ENCODE assay signal across 8 cellular contexts in genomic region chr19:34733826-34734600, GRCh38. TPM values are rescaled to one million over a fixed set of nuclear protein-coding genes. Genes with fewer than 3 reads are reported as not detected.
A peak's percentile ranks its signal among the peaks of the same experiment; 100 is the strongest.
DNase-seq lines count a peak whose midpoint lies in the region; ATAC-seq and TF ChIP-seq lines count a peak whose summit lies in the region.

ZNF181 (plus strand) TSS chr19:34734243; CDS start chr19:34735038, 795 bp downstream.

- CTCF ChIA-PET in activated CD8-positive, alpha-beta T cell treated with anti-CD3 and anti-CD28 coated beads for 36 hours (lab: Charles Lee): interaction anchor here (0.9 to 1.7 kb wide), 3 partner anchors 11 to 21 kb away, joined by 3 to 4 read pairs (median 3); no protein-coding TSS in a partner anchor

- H3K9me3 ChIP-seq in CD4-positive, CD25-positive, alpha-beta regulatory T cell (ENCODE audit: control insufficient read depth in 2 of 2, low read length in 2 of 2): peaks cover 23 to 25% of the 10 kb centered on the region in 2 experiments
- no peaks in the 10 kb centered on the region for H3K9me3 ChIP-seq in ectodermal cell (ENCODE audit: control insufficient read depth, low read length)

- H3K27ac ChIP-seq in CD4-positive, CD25-positive, alpha-beta regulatory T cell (ENCODE audit: insufficient read depth, low read length, poor library complexity, severe bottlenecking): peak within 1 kb of the TSS; percentile 93
- H3K27ac ChIP-seq in ectodermal cell (ENCODE audit: insufficient read depth, low read depth, low read length, poor library complexity, severe bottlenecking): peak within 1 kb of the TSS; percentile 97

- peaks cover 14 to 41% (median 24%) of the 10 kb centered on the region in 4 donors for H3K4me1 Mint-ChIP-seq in CD4-positive, CD25-positive, alpha-beta regulatory T cell
- peaks cover 26% of the 10 kb centered on the region for H3K4me1 Mint-ChIP-seq in activated CD8-positive, alpha-beta T cell treated with anti-CD3 and anti-CD28 coated beads for 36 hours (ENCODE audit: low read depth)

- 0% methylated on average over 69 of the region's 69 CpGs for WGBS in ectodermal cell, 2 experiments

- H3K27me3 ChIP-seq in CD4-positive, CD25-positive, alpha-beta regulatory T cell (ENCODE audit: control insufficient read depth, insufficient read depth, low read length): no peaks in the 10 kb centered on the region
- no peaks in the 10 kb centered on the region for H3K27me3 ChIP-seq in ectodermal cell (ENCODE audit: control insufficient read depth, insufficient read depth, low read length, poor library complexity, severe bottlenecking)

- H3K4me1 ChIP-seq in CD4-positive, CD25-positive, alpha-beta regulatory T cell (ENCODE audit: control insufficient read depth, insufficient read depth, low read length, poor library complexity, severe bottlenecking): peaks cover 27% of the 10 kb centered on the region
- H3K4me1 ChIP-seq in ectodermal cell (ENCODE audit: control insufficient read depth, insufficient read depth, low read length): peaks cover 5% of the 10 kb centered on the region

- peak within 1 kb of the TSS; percentile 89 for H3K4me3 ChIP-seq in CD4-positive, CD25-positive, alpha-beta regulatory T cell (ENCODE audit: low read depth, low read length)
- peak within 1 kb of the TSS; percentile 58 for H3K4me3 ChIP-seq in ectodermal cell (ENCODE audit: insufficient read depth, low read depth, low read length)

- intact Hi-C loops in activated CD8-positive, alpha-beta T cell treated with anti-CD3 and anti-CD28 coated beads for 36 hours (cut with micrococcal nuclease): no loop called here

- no peak for TF ChIP-seq CTCF in activated CD8-positive, alpha-beta T cell treated with anti-CD3 and anti-CD28 coated beads for 36 hours (IDR thresholded peaks at IDR 0.05)

- DNase-seq in CD4-positive, CD25-positive, alpha-beta regulatory T cell: peak; percentile 68 to 94 (median 82)
- peak; percentile 83 for DNase-seq in NCI-H774 (lab: John Stamatoyannopoulos, UW)
- DNase-seq in activated CD8-positive, alpha-beta T cell treated with anti-CD3 and anti-CD28 coated beads for 36 hours: peak; percentile 93
- DNase-seq in lung microvascular endothelial cell (ENCODE audit: low read depth in 2 of 2): peak; percentile 89 to 94
- DNase-seq in stimulated activated CD4-positive, alpha-beta T cell treated with anti-CD3 and anti-CD28 coated beads, TNF-alpha, amount 100 ng/mL, for 4 hours (ENCODE audit: low read depth in 3 of 3): peak; percentile 65 to 67 (median 67)

- peak within 1 kb of the TSS; percentile 92 to 98 (median 94) for H3K4me3 Mint-ChIP-seq in CD4-positive, CD25-positive, alpha-beta regulatory T cell
- H3K4me3 Mint-ChIP-seq in activated CD8-positive, alpha-beta T cell treated with anti-CD3 and anti-CD28 coated beads for 36 hours: peak within 1 kb of the TSS; percentile 80

- H3K27me3 Mint-ChIP-seq in CD4-positive, CD25-positive, alpha-beta regulatory T cell: peaks cover 18% of the 10 kb centered on the region
- no peaks in the 10 kb centered on the region for H3K27me3 Mint-ChIP-seq in activated CD8-positive, alpha-beta T cell treated with anti-CD3 and anti-CD28 coated beads for 36 hours

- H3K9me3 Mint-ChIP-seq in CD4-positive, CD25-positive, alpha-beta regulatory T cell: peaks cover 0 to 21% (median 16%) of the 10 kb centered on the region in 7 donors
- H3K9me3 Mint-ChIP-seq in activated CD8-positive, alpha-beta T cell treated with anti-CD3 and anti-CD28 coated beads for 36 hours: peaks cover 12% of the 10 kb centered on the region

- peaks cover 24% of the 10 kb centered on the region for H3K36me3 Mint-ChIP-seq in CD4-positive, CD25-positive, alpha-beta regulatory T cell
- peaks cover 32% of the 10 kb centered on the region for H3K36me3 Mint-ChIP-seq in activated CD8-positive, alpha-beta T cell treated with anti-CD3 and anti-CD28 coated beads for 36 hours (ENCODE audit: low read depth)

- peak within 1 kb of the TSS; percentile 96 to 98 (median 97) for H3K27ac Mint-ChIP-seq in CD4-positive, CD25-positive, alpha-beta regulatory T cell
- peak within 1 kb of the TSS; percentile 92 for H3K27ac Mint-ChIP-seq in activated CD8-positive, alpha-beta T cell treated with anti-CD3 and anti-CD28 coated beads for 36 hours

- ATAC-seq in CD4-positive, CD25-positive, alpha-beta regulatory T cell (ENCODE audit: low read depth in 2 of 2): peak; percentile 85 to 86
- peak; percentile 82 for ATAC-seq in GM19438 (IDR thresholded peaks at IDR 0.05; ENCODE audit: low read depth, unreplicated experiment)
- ATAC-seq in HG03571 (IDR thresholded peaks at IDR 0.05; ENCODE audit: unreplicated experiment): peak; percentile 69
- ATAC-seq in activated CD8-positive, alpha-beta T cell treated with anti-CD3 and anti-CD28 coated beads for 36 hours: peak; percentile 91

- POLR2A ChIA-PET in activated CD8-positive, alpha-beta T cell treated with anti-CD3 and anti-CD28 coated beads for 36 hours (lab: Charles Lee): interaction anchor here (0.7 to 2.9 kb wide), 4 partner anchors 38 to 229 kb away, joined by 3 to 11 read pairs (median 4); partner anchors contain the start of gene ZNF302

- H3K36me3 ChIP-seq in CD4-positive, CD25-positive, alpha-beta regulatory T cell (ENCODE audit: control insufficient read depth, insufficient read depth, low read length): peaks cover 30% of the 10 kb centered on the region
- no peaks in the 10 kb centered on the region for H3K36me3 ChIP-seq in ectodermal cell (ENCODE audit: control insufficient read depth, insufficient read depth, low read length)

RNA-seq across cellular contexts. Expression of gene ZNF181, which starts in this region (rescaled TPM):
- 4.8 TPM for total RNA-seq in CD4-positive, CD25-positive, alpha-beta regulatory T cell
- 10 to 100 TPM; 14.2 to 32.5 (median 21.7) TPM for polyA plus RNA-seq in CD4-positive, CD25-positive, alpha-beta regulatory T cell
- 1 to 10 TPM; 2.8 to 5.1 TPM for total RNA-seq in activated CD8-positive, alpha-beta T cell treated with anti-CD3 and anti-CD28 coated beads for 36 hours
- 14.6 TPM for polyA plus RNA-seq in ectodermal cell (2013, experiment 1 of 4)
- polyA plus RNA-seq in ectodermal cell (2013, experiment 2 of 4): 19.3 TPM
- 19.2 TPM for polyA plus RNA-seq in ectodermal cell (2013, experiment 3 of 4)
- 20.3 TPM for polyA plus RNA-seq in ectodermal cell (2013, experiment 4 of 4)
- 10.5 and 19.0 TPM in 2 replicates for total RNA-seq in lung microvascular endothelial cell

Comparison
In these comparisons a context has a peak if more than half of its experiments do, and no peak if none do; other contexts are left out.
1. Peak in every context shown above with its lines: DNase-seq, ATAC-seq, H3K4me3 ChIP-seq and H3K27ac ChIP-seq.